In the genomic region with DNA sequence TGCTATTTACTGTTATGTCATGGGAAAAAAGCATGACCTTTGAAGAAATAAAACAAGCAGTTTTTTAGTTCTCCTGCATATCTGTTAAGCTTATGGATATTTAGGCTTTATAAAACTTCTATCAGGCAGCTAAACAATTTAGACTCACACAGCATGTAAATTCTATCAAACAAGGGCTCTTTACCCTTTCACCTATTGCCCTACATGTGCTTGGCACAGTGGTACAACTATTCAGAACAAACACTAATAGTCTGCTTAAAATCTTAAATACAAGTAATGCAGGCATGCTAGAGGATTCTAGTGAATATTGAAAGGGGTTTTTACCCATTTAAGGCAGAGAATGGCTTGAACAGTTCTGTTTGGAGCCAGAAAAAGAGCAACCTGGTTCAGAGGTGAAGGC, we compare ENCODE assay signal across 29 cellular contexts. TPM values are rescaled to one million over a fixed set of nuclear protein-coding genes. Genes with fewer than 3 reads are reported as not detected.
"Had no signal": no experiment of that assay in that cellular context is flagged by ENCODE, and none has a peak within 500 bp of the region (broad histone marks: within the 10 kb centered on the region; RNA-seq: fewer than 3 reads in every experiment).

No MANE protein-coding gene starts in this region.

- ATAC-seq: effector memory CD8-positive, alpha-beta T cell; esophagus mucosa; gastrocnemius medialis; heart left ventricle; left cardiac atrium; lower lobe of right lung had no signal

- H3K79me2 ChIP-seq: hepatocyte had no signal

- H3K27ac ChIP-seq: colonic mucosa, epithelial cell of prostate, esophagus squamous epithelium, gastrocnemius medialis, heart left ventricle, hepatocyte, left ventricle myocardium inferior, lower lobe of right lung had no signal

- DNase-seq: cerebellar nuclear complex; colonic mucosa; cortex of kidney; effector CD8-positive, alpha-beta T cell; effector memory CD8-positive, alpha-beta T cell; endodermal cell; erythroblast; esophagus squamous epithelium; foreskin fibroblast; foreskin melanocyte; gastrocnemius medialis; heart left ventricle; hypothalamus; immature natural killer cell; islet precursor cell; kidney; left cardiac atrium; left ventricle myocardium inferior; lower lobe of right lung; mesenchymal stem cell; midbrain had no signal

- H3K36me3 ChIP-seq: colonic mucosa, esophagus squamous epithelium, gastrocnemius medialis, heart left ventricle, left ventricle myocardium inferior, lower lobe of right lung had no signal

- H3K4me3 ChIP-seq: colonic mucosa, esophagus squamous epithelium, gastrocnemius medialis, heart left ventricle, hepatocyte, left ventricle myocardium inferior, lower lobe of right lung had no signal

- H3K4me2 ChIP-seq: hepatocyte had no signal

- H3K27me3 ChIP-seq: colonic mucosa, esophagus squamous epithelium, gastrocnemius medialis, heart left ventricle, hepatocyte had no signal

- H3K4me1 ChIP-seq: colonic mucosa, esophagus squamous epithelium, gastrocnemius medialis, heart left ventricle, left ventricle myocardium inferior, lower lobe of right lung had no signal

- H3K9me3 ChIP-seq: colonic mucosa, esophagus squamous epithelium, gastrocnemius medialis, heart left ventricle, left ventricle myocardium inferior, lower lobe of right lung had no signal

- FAIRE-seq: endometrium, kidney had no signal

- H2AFZ ChIP-seq: hepatocyte had no signal

RNA-seq across cellular contexts. Expression of gene NANOGP8, which starts 23.4 kb away (rescaled TPM):
- total RNA-seq: chondrocyte, colonic mucosa, dermis microvascular lymphatic vessel endothelial cell, gastrocnemius medialis, hepatocyte, left cardiac atrium, left ventricle myocardium inferior, lung microvascular endothelial cell, mesenteric fat pad had no signal
- polyA plus RNA-seq: immature natural killer cell had no signal
